ENCODE assay signal across 13 cellular contexts in the genomic region with DNA sequence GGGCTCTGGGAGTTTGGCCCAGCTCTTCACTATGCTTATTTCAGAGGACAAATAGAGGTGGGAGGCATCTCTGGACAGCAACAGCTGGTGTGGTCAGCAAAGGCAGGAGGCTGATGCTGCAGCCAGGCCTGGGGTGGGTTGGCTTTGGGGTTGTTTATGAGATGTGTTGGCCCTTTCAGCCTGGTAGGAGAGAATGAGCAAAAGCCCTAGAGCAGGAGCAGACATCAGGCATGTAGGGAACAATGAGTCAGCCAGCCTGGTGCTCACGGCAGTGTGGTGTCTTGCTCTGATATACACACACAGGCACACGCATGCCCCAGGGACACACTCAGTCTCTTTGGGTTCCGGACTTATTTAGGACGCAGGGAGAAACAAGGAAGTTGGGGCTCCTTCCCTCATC.
DNase-seq lines count a peak whose midpoint lies in the region; ATAC-seq lines count a peak whose summit lies in the region.
"Had no signal": no experiment of that assay in that cellular context is flagged by ENCODE, and none has a peak within 500 bp of the region (broad histone marks: within the 10 kb centered on the region; RNA-seq: fewer than 3 reads in every experiment).

No MANE protein-coding gene starts in this region.

- no peak overlapping the region for H3K27ac ChIP-seq in effector memory CD4-positive, alpha-beta T cell (ENCODE audit: insufficient read depth, low read length, poor library complexity, severe bottlenecking)
- H3K27ac ChIP-seq: BLaER1 had no signal

- H3K4me3 Mint-ChIP-seq in activated naive CD8-positive, alpha-beta T cell treated with anti-CD3 and anti-CD28 coated beads, Interleukin-2, amount 10 ng/mL, durations not matched to agents 7 days and 5 days: no peak overlapping the region
- H3K4me3 Mint-ChIP-seq: stimulated activated naive B cell treated with anti-CD40 and anti-IgM and Interleukin-4, amounts not matched to agents 10 μg/mL and 1 μg/mL and 100 μg/mL, for 72 hours had no signal

- H3K27me3 ChIP-seq in effector memory CD4-positive, alpha-beta T cell (replicated peaks; ENCODE audit: control insufficient read depth, insufficient read depth, low read length, poor library complexity, severe bottlenecking): no peaks in the 10 kb centered on the region
- H3K27me3 ChIP-seq: BLaER1 had no signal

- H3K27ac Mint-ChIP-seq in activated naive CD8-positive, alpha-beta T cell treated with anti-CD3 and anti-CD28 coated beads, Interleukin-2, amount 10 ng/mL, durations not matched to agents 7 days and 5 days: peak overlapping the region; percentile 22
- H3K27ac Mint-ChIP-seq: stimulated activated naive B cell treated with anti-CD40 and anti-IgM and Interleukin-4, amounts not matched to agents 10 μg/mL and 1 μg/mL and 100 μg/mL, for 72 hours had no signal

- H3K36me3 ChIP-seq in effector memory CD4-positive, alpha-beta T cell (ENCODE audit: control insufficient read depth, insufficient read depth, low read length): peaks cover 22% of the 10 kb centered on the region

- POLR2A ChIA-PET in activated naive CD8-positive, alpha-beta T cell treated with anti-CD3 and anti-CD28 coated beads, Interleukin-2, amount 10 ng/mL, durations not matched to agents 7 days and 5 days (lab: Charles Lee): no interaction called here

- no peaks in the 10 kb centered on the region for H3K27me3 Mint-ChIP-seq in activated naive CD8-positive, alpha-beta T cell treated with anti-CD3 and anti-CD28 coated beads, Interleukin-2, amount 10 ng/mL, durations not matched to agents 7 days and 5 days
- H3K27me3 Mint-ChIP-seq: stimulated activated naive B cell treated with anti-CD40 and anti-IgM and Interleukin-4, amounts not matched to agents 10 μg/mL and 1 μg/mL and 100 μg/mL, for 72 hours had no signal

- H3K4me3 ChIP-seq in effector memory CD4-positive, alpha-beta T cell (ENCODE audit: insufficient read depth, low read depth, low read length, poor library complexity, severe bottlenecking): no peak overlapping the region
- H3K4me3 ChIP-seq: BLaER1 had no signal

- no peak for ATAC-seq in activated naive CD8-positive, alpha-beta T cell treated with anti-CD3 and anti-CD28 coated beads, Interleukin-2, amount 10 ng/mL, durations not matched to agents 7 days and 5 days (ENCODE audit: low read depth)

- H3K9me3 ChIP-seq in effector memory CD4-positive, alpha-beta T cell (ENCODE audit: control insufficient read depth, low read length): no peaks in the 10 kb centered on the region
- H3K9me3 ChIP-seq: BLaER1 had no signal

- H3K4me1 ChIP-seq in effector memory CD4-positive, alpha-beta T cell (ENCODE audit: control insufficient read depth, insufficient read depth, low read length, poor library complexity, severe bottlenecking): no peaks in the 10 kb centered on the region
- H3K4me1 ChIP-seq: BLaER1 had no signal

- no peaks in the 10 kb centered on the region for H3K9me3 Mint-ChIP-seq in activated naive CD8-positive, alpha-beta T cell treated with anti-CD3 and anti-CD28 coated beads, Interleukin-2, amount 10 ng/mL, durations not matched to agents 7 days and 5 days
- H3K9me3 Mint-ChIP-seq: stimulated activated naive B cell treated with anti-CD40 and anti-IgM and Interleukin-4, amounts not matched to agents 10 μg/mL and 1 μg/mL and 100 μg/mL, for 72 hours had no signal

- peaks cover 34% of the 10 kb centered on the region for H3K36me3 Mint-ChIP-seq in activated naive CD8-positive, alpha-beta T cell treated with anti-CD3 and anti-CD28 coated beads, Interleukin-2, amount 10 ng/mL, durations not matched to agents 7 days and 5 days
- H3K36me3 Mint-ChIP-seq: stimulated activated naive B cell treated with anti-CD40 and anti-IgM and Interleukin-4, amounts not matched to agents 10 μg/mL and 1 μg/mL and 100 μg/mL, for 72 hours had no signal

- peaks cover 19% of the 10 kb centered on the region for H3K4me1 Mint-ChIP-seq in activated naive CD8-positive, alpha-beta T cell treated with anti-CD3 and anti-CD28 coated beads, Interleukin-2, amount 10 ng/mL, durations not matched to agents 7 days and 5 days
- H3K4me1 Mint-ChIP-seq: stimulated activated naive B cell treated with anti-CD40 and anti-IgM and Interleukin-4, amounts not matched to agents 10 μg/mL and 1 μg/mL and 100 μg/mL, for 72 hours had no signal

- DNase-seq in AG08396 (ENCODE audit: low spot score): peak; percentile 14
- peak; percentile 99 for DNase-seq in RPMI7951 (ENCODE audit: low read depth)
- DNase-seq in activated naive CD8-positive, alpha-beta T cell treated with anti-CD3 and anti-CD28 coated beads, Interleukin-2, amount 10 ng/mL, durations not matched to agents 7 days and 5 days: no peak
- DNase-seq in stimulated activated CD4-positive, alpha-beta T cell treated with anti-CD3 and anti-CD28 coated beads, Interleukin-12 subunit alpha, Interleukin-12 subunit beta, amount 100 ng/mL, for 24 hours (ENCODE audit: low read depth in 2 of 2): peak; percentile 31 to 55
- DNase-seq in NK-92 (lab: John Stamatoyannopoulos, UW; ENCODE audit: unreplicated experiment): no peak
- no peak for DNase-seq in NCI-H1417 treated with DMSO at 0.1 percent for 48 hours (lab: John Stamatoyannopoulos, UW)
- no peak for DNase-seq in effector memory CD4-positive, alpha-beta T cell
- DNase-seq in DMS153 treated with DMSO at 0.1 percent for 48 hours (lab: John Stamatoyannopoulos, UW; ENCODE audit: unreplicated experiment): no peak
- DNase-seq: NCI-H187 treated with DMSO at 0.1 percent for 48 hours; nucleus accumbens; stimulated activated naive B cell treated with anti-CD40 and anti-IgM and Interleukin-4, amounts not matched to agents 10 μg/mL and 1 μg/mL and 100 μg/mL, for 72 hours; T-helper 9 cell had no signal

Comparison
In these comparisons a context has a peak if more than half of its experiments do, and no peak if none do; other contexts are left out.
1. DNase-seq: peak in AG08396 (single experiment), RPMI7951 (single experiment) and stimulated activated CD4-positive, alpha-beta T cell treated with anti-CD3 and anti-CD28 coated beads, Interleukin-12 subunit alpha, Interleukin-12 subunit beta, amount 100 ng/mL, for 24 hours (2 of 2); none in activated naive CD8-positive, alpha-beta T cell treated with anti-CD3 and anti-CD28 coated beads, Interleukin-2, amount 10 ng/mL, durations not matched to agents 7 days and 5 days (single experiment), NK-92 (single experiment), NCI-H1417 treated with DMSO at 0.1 percent for 48 hours (single experiment), effector memory CD4-positive, alpha-beta T cell (0 of 3) and DMS153 treated with DMSO at 0.1 percent for 48 hours (single experiment).